23 cellular contexts compared by ENCODE assay signal in genomic region chr7:50296799-50297198, GRCh38. TPM values are rescaled to one million over a fixed set of nuclear protein-coding genes. Genes with fewer than 3 reads are reported as not detected.
"Had no signal": no experiment of that assay in that cellular context is flagged by ENCODE, and none has a peak within 500 bp of the region (broad histone marks: within the 10 kb centered on the region; RNA-seq: fewer than 3 reads in every experiment).

No MANE protein-coding gene starts in this region.

- DNase-seq: dorsolateral prefrontal cortex; effector CD4-positive, alpha-beta T cell; foreskin fibroblast; gastrocnemius medialis; head of caudate nucleus; kidney; nucleus accumbens; stimulated activated CD4-positive, alpha-beta T cell treated with anti-CD3 and anti-CD28 coated beads, Interleukin-12 subunit alpha, Interleukin-12 subunit beta, amount 100 ng/mL, for 4 hours; stimulated activated CD4-positive, alpha-beta T cell treated with anti-CD3 and anti-CD28 coated beads, Interleukin-1b, Interleukin-23, amount 100 ng/mL, for 48 hours; stimulated activated CD4-positive, alpha-beta T cell treated with anti-CD3 and anti-CD28 coated beads, Interleukin-4, amount 100 ng/mL, for 1 hour; stimulated activated CD8-positive, alpha-beta memory T cell treated with anti-CD3 and anti-CD28 coated beads, Interleukin-4, amount 100 ng/mL, for 48 hours; stimulated activated naive CD8-positive, alpha-beta T cell treated with anti-CD3 and anti-CD28 coated beads, Interleukin-15, Interleukin-2, amounts not matched to agents 100 U/mL and 50 U/mL, for 24 hours; substantia nigra; testis; tibial artery had no signal

- H3K4me1 Mint-ChIP-seq: nephron had no signal

- H3K36me3 Mint-ChIP-seq: memory B cell, type B pancreatic cell had no signal

- H3K27ac Mint-ChIP-seq: memory B cell, nephron, type B pancreatic cell had no signal

- H3K4me3 Mint-ChIP-seq: memory B cell, nephron, type B pancreatic cell had no signal

- ATAC-seq: gastrocnemius medialis; left lobe of liver; sciatic nerve; stimulated activated naive CD8-positive, alpha-beta T cell treated with anti-CD3 and anti-CD28 coated beads, Interleukin-15, Interleukin-2, amounts not matched to agents 100 U/mL and 50 U/mL, for 24 hours had no signal

- H3K9me3 Mint-ChIP-seq: memory B cell, nephron, type B pancreatic cell had no signal

- H3K27me3 Mint-ChIP-seq: memory B cell had no signal

RNA-seq across cellular contexts. Expression of gene IKZF1, which starts 7.7 kb away (rescaled TPM):
- total RNA-seq: glomerular endothelial cell, osteocyte, smooth muscle cell had no signal
